ENCODE assay signal across 7 cellular contexts in the genomic region with DNA sequence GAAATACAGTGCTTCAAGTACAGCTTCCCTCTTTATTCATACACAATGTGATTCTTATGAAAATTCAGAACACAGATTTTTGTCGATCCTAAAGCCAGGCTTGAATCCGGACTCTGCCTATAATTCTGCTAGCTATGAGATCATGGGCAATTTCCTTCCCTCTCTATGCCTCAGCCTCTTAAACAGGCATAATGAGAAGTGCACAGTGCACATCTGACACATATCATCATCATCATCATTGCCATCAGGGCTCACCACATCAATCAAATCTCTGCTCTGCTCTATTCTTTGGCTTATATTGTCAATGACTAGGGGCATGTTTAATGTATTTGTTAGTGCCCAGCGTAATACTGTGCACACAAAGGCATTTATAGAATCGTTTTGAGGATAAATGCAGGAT.
"Had no signal": no experiment of that assay in that cellular context is flagged by ENCODE, and none has a peak within 500 bp of the region (broad histone marks: within the 10 kb centered on the region; RNA-seq: fewer than 3 reads in every experiment).

No MANE protein-coding gene starts in this region.

- H3K27ac Mint-ChIP-seq: HFFc6 had no signal

- H3K9me3 ChIP-seq: HAP-1 had no signal

- H3K27ac ChIP-seq: GM23248 had no signal

- H2AFZ ChIP-seq: GM23248 had no signal

- H3K9me3 Mint-ChIP-seq: HFFc6 had no signal

- H3K4me3 Mint-ChIP-seq: HFFc6 had no signal

- ATAC-seq: HCT116 had no signal

- H3K4me3 ChIP-seq: GM23248, HAP-1 had no signal

- H3K9ac ChIP-seq: GM23248 had no signal

- DNase-seq: GM23248, GOT3, H7, HFFc6, IMR-90 had no signal

- H3K36me3 ChIP-seq: HAP-1 had no signal
